8 cellular contexts compared by ENCODE assay signal in the genomic region with DNA sequence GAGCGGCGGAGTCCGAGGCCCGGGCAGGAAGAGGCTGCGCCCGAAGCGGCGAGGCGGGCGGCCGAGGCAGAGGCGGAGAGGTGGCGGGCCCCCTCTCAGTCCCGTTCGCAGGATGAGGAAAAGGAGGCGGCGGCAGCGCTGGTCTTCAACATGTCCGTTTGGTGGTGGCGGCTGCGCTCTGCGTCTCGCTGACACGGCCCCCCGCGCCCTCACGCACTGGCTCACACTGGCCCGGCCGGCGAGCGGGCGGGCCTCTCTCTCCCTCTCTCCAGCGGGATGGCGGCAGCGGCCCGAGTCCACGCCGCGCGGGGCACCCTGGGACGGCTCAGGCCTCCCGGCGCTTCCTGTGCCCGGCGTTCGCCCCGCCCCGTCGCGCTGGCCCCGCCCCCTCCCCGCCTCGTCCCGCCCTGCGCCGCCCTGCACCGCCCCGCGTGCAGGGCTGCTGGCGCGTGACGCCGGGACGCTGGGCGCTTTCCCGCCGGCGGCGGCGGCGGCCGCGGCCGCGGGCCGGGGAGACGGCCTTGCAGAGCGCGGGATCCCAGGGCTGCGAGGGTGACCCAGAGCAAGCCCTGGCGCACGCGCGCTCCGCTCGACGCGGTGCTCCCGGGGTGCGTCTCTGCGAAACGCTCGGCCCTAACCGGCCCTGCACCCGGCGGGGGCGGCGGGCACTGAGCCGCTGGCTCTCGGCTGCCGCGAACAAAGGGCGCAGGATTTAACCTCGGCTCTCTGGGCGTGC. TPM values are rescaled to one million over a fixed set of nuclear protein-coding genes. Genes with fewer than 3 reads are reported as not detected.
DNase-seq lines count a peak whose midpoint lies in the region; ATAC-seq and TF ChIP-seq lines count a peak whose summit lies in the region.

A gene with protein sequence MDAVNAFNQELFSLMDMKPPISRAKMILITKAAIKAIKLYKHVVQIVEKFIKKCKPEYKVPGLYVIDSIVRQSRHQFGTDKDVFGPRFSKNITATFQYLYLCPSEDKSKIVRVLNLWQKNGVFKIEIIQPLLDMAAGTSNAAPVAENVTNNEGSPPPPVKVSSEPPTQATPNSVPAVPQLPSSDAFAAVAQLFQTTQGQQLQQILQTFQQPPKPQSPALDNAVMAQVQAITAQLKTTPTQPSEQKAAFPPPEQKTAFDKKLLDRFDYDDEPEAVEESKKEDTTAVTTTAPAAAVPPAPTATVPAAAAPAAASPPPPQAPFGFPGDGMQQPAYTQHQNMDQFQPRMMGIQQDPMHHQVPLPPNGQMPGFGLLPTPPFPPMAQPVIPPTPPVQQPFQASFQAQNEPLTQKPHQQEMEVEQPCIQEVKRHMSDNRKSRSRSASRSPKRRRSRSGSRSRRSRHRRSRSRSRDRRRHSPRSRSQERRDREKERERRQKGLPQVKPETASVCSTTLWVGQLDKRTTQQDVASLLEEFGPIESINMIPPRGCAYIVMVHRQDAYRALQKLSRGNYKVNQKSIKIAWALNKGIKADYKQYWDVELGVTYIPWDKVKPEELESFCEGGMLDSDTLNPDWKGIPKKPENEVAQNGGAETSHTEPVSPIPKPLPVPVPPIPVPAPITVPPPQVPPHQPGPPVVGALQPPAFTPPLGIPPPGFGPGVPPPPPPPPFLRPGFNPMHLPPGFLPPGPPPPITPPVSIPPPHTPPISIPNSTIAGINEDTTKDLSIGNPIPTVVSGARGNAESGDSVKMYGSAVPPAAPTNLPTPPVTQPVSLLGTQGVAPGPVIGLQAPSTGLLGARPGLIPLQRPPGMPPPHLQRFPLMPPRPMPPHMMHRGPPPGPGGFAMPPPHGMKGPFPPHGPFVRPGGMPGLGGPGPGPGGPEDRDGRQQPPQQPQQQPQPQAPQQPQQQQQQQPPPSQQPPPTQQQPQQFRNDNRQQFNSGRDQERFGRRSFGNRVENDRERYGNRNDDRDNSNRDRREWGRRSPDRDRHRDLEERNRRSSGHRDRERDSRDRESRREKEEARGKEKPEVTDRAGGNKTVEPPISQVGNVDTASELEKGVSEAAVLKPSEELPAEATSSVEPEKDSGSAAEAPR (minus strand): TSS at position 317 of the 736 bp plus-strand sequence. CDS start 426 bp downstream, outside the sequence.

- H3K9me2 ChIP-seq in GM23338 (ENCODE audit: insufficient read depth) (no peaks in the 10 kb centered on the region), Karpas-422 (replicated peaks; ENCODE audit: insufficient read depth, low read length) (no peaks in the 10 kb centered on the region)

- peaks cover 7% of the 10 kb centered on the region for H3K4me1 Mint-ChIP-seq in GM23338
- H3K4me1 Mint-ChIP-seq in natural killer cell treated with Interleukin-12 subunit alpha and Interleukin-12 subunit beta and Interleukin-15 and Interleukin-18, amount 100 ng/mL, for 72 hours (ENCODE audit: low read depth in 2 of 2), result peaks cover 9% of the 10 kb centered on the region in 2 donors

- H3K9me3 Mint-ChIP-seq in GM23338, result no peaks in the 10 kb centered on the region
- H3K9me3 Mint-ChIP-seq in natural killer cell treated with Interleukin-12 subunit alpha and Interleukin-12 subunit beta and Interleukin-15 and Interleukin-18, amount 100 ng/mL, for 72 hours, result no peaks in the 10 kb centered on the region

- H3K27ac ChIP-seq in GM23338 (ENCODE audit: low read depth) (peak within 1 kb of the TSS; percentile 98), Karpas-422 (ENCODE audit: low read length) (peak within 1 kb of the TSS; percentile 91)

- H3K27me3 ChIP-seq in GM23338 (ENCODE audit: insufficient read depth) (no peaks in the 10 kb centered on the region), Karpas-422 (ENCODE audit: low read length) (no peaks in the 10 kb centered on the region)

- H3K79me2 ChIP-seq in GM23338 (replicated peaks; ENCODE audit: insufficient read depth) (peaks cover 39% of the 10 kb centered on the region), Karpas-422 (ENCODE audit: low read length) (peaks cover 49% of the 10 kb centered on the region)

- ATAC-seq in GM23338, result peak; percentile 64
- peak; percentile 94 to 96 for ATAC-seq in natural killer cell treated with Interleukin-12 subunit alpha and Interleukin-12 subunit beta and Interleukin-15 and Interleukin-18, amount 100 ng/mL, for 72 hours

- peak within 1 kb of the TSS; percentile 50 for H3K4me3 ChIP-seq in GM23338
- H3K4me3 ChIP-seq in Karpas-422 (ENCODE audit: low read length), result peak within 1 kb of the TSS; percentile 89

- H3K36me3 ChIP-seq in GM23338 (ENCODE audit: insufficient read depth) (no peaks in the 10 kb centered on the region), Karpas-422 (ENCODE audit: insufficient read depth, low read length) (peaks cover 17% of the 10 kb centered on the region; the same call in 1 of the 2 replicates)

- H3K9me3 ChIP-seq in Karpas-422 (ENCODE audit: low read length), result no peaks in the 10 kb centered on the region

- peak within 1 kb of the TSS; percentile 99 for H3K9ac ChIP-seq in Karpas-422 (ENCODE audit: low read length)

- H3K27me3 Mint-ChIP-seq in GM23338 (ENCODE audit: insufficient read depth, low read depth, poor library complexity), result peaks cover 6% of the 10 kb centered on the region
- H3K27me3 Mint-ChIP-seq in natural killer cell treated with Interleukin-12 subunit alpha and Interleukin-12 subunit beta and Interleukin-15 and Interleukin-18, amount 100 ng/mL, for 72 hours, result no peaks in the 10 kb centered on the region

- H3K4me2 ChIP-seq in GM23338, result peak within 1 kb of the TSS; percentile 80
- H3K4me2 ChIP-seq in Karpas-422 (ENCODE audit: low read depth, low read length, poor library complexity, severe bottlenecking), result peak within 1 kb of the TSS; percentile 99

- no peak within 1 kb of the TSS; the same call in 2 of the 3 replicates for H3K4me3 Mint-ChIP-seq in GM23338
- no peak within 1 kb of the TSS for H3K4me3 Mint-ChIP-seq in natural killer cell treated with Interleukin-12 subunit alpha and Interleukin-12 subunit beta and Interleukin-15 and Interleukin-18, amount 100 ng/mL, for 72 hours

- H2AFZ ChIP-seq in GM23338, result peak within 1 kb of the TSS; percentile 70
- H2AFZ ChIP-seq in Karpas-422 (ENCODE audit: low read length), result peak within 1 kb of the TSS; percentile 75

- peaks cover 30% of the 10 kb centered on the region for H4K20me1 ChIP-seq in GM23338 (replicated peaks; ENCODE audit: insufficient read depth)
- peaks cover 32% of the 10 kb centered on the region for H4K20me1 ChIP-seq in Karpas-422 (ENCODE audit: insufficient read depth, low read depth, low read length)

- peaks cover 14% of the 10 kb centered on the region; the same call in 1 of the 2 replicates for H3F3A ChIP-seq in GM23338 (replicated peaks; ENCODE audit: low read depth)

- DNase-seq in EL (peak; percentile 91), GM23338 (ENCODE audit: low spot score) (peak; percentile 89), Karpas-422 (peak; percentile 96), RPMI7951 (ENCODE audit: low read depth) (peak; percentile 88), fibroblast of peridontal ligament (ENCODE audit: extremely low read depth) (peak; percentile 82)
- peak; percentile 77 for DNase-seq in activated T-helper 9 cell treated with anti-CD3 and anti-CD28 coated beads, Interleukin-2, amount 50 U/mL, for 16 hours (ENCODE audit: low read depth)
- peak; percentile 92 for DNase-seq in natural killer cell treated with Interleukin-12 subunit alpha and Interleukin-12 subunit beta and Interleukin-15 and Interleukin-18, amount 100 ng/mL, for 72 hours (ENCODE audit: low spot score)
- DNase-seq in stimulated activated naive CD4-positive, alpha-beta T cell treated with Interleukin-2 at 50 U/mL for 16 hours (lab: John Stamatoyannopoulos, UW), result peak; percentile 81

- H3K4me1 ChIP-seq in GM23338 (ENCODE audit: insufficient read depth) (peaks cover 37% of the 10 kb centered on the region), Karpas-422 (ENCODE audit: low read length) (peaks cover 48% of the 10 kb centered on the region)

- H3K27ac Mint-ChIP-seq in GM23338, result peak within 1 kb of the TSS; percentile 92
- peak within 1 kb of the TSS; percentile 62 to 81 for H3K27ac Mint-ChIP-seq in natural killer cell treated with Interleukin-12 subunit alpha and Interleukin-12 subunit beta and Interleukin-15 and Interleukin-18, amount 100 ng/mL, for 72 hours

- H3K36me3 Mint-ChIP-seq in GM23338 (ENCODE audit: low read depth), result no peaks in the 10 kb centered on the region; the same call in none of the 3 replicates
- no peaks in the 10 kb centered on the region for H3K36me3 Mint-ChIP-seq in natural killer cell treated with Interleukin-12 subunit alpha and Interleukin-12 subunit beta and Interleukin-15 and Interleukin-18, amount 100 ng/mL, for 72 hours

- TF ChIP-seq CTCF in GM23338 (conservative IDR thresholded peaks at IDR 0.05; ENCODE audit: low read depth in 2 of 2), result no peak

TF ChIP-seq in GM23338, 12 proteins besides CTCF, POLR2A, EP300 and RAD21 (continues in another document):
- TF ChIP-seq EZH2 (IDR thresholded peaks at IDR 0.05; ENCODE audit: low read depth, unreplicated experiment) (no peak), ZNF114 (CRISPR knock-in tag; IDR thresholded peaks at IDR 0.05) (no peak), NANOG (IDR thresholded peaks at IDR 0.05; ENCODE audit: borderline replicate concordance) (no peak)

RNA-seq across cellular contexts. Expression of the gene that starts here (rescaled TPM):
- 29.7 and 35.2 TPM in 2 replicates for total RNA-seq in GM23338 (2014; rRNA removed; shearing (Covaris generic))
- polyA plus RNA-seq in GM23338 (2016; fragmentation: Nextera tagmentation; extraction: Ambion mirVana), result 42.1 and 45.8 TPM in 2 replicates
- total RNA-seq in Karpas-422 (2014; rRNA removed; shearing (Covaris generic); ENCODE audit: low replicate concordance), result 27.2 and 52.8 TPM in 2 replicates
- 4.3 and 4.9 TPM in 2 replicates for total RNA-seq in RPMI7951 (2014; rRNA removed; shearing (Covaris generic))
- 10 to 100 TPM; 56.5 to 66.9 TPM for total RNA-seq in natural killer cell treated with Interleukin-12 subunit alpha and Interleukin-12 subunit beta and Interleukin-15 and Interleukin-18, amount 100 ng/mL, for 72 hours

Comparison
In these comparisons a context has a peak if more than half of its experiments do, and no peak if none do; other contexts are left out.
1. Peak in every context shown above with its lines: DNase-seq, ATAC-seq, H3K4me3 ChIP-seq and H3K27ac ChIP-seq.